1 cellular context compared by ENCODE assay signal in the genomic region with DNA sequence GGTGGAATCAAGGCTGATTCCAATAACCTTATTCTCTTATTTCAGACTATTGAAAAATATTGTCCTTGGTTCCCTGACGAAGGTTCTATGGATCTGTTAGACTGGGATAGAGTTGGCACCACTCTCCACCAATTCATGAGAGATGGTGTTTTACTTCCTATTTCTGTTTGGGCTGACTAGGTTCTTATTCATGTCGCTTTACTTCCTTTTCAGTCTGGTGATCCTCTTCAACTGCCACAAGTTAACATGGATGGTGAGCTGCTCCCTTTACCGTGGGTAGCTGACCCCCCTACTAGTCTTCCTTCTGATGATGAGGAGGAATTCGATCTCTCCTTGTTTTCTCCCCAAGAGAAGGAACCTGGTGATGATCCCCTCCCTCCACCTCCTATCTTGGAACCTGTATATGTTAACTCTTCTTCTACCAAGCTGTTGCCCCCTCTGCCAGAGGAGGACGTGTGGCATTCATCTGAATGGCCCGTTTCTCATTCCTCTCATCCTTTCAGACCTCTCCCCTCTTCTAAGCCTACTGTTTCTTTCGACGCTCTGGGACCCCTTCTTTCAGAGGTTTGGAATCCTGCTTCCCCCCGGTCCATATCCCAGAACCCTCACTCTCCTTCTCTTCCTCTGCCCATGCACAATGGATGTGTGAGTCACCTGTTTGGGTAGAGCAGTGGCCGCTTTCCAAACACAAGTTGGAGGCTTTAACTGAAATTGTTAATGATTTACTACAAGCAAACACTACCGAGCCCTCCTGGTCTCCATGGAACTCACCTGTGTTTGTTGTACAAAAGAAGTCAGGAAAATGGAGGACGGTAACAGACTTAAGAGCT.
TF ChIP-seq lines count a peak whose summit lies in the region.

No MANE protein-coding gene starts in this region.

TF ChIP-seq in liver, 16 proteins besides CTCF, POLR2A, EP300 and RAD21 (continued from another document):
- TF ChIP-seq, protein P1, sequence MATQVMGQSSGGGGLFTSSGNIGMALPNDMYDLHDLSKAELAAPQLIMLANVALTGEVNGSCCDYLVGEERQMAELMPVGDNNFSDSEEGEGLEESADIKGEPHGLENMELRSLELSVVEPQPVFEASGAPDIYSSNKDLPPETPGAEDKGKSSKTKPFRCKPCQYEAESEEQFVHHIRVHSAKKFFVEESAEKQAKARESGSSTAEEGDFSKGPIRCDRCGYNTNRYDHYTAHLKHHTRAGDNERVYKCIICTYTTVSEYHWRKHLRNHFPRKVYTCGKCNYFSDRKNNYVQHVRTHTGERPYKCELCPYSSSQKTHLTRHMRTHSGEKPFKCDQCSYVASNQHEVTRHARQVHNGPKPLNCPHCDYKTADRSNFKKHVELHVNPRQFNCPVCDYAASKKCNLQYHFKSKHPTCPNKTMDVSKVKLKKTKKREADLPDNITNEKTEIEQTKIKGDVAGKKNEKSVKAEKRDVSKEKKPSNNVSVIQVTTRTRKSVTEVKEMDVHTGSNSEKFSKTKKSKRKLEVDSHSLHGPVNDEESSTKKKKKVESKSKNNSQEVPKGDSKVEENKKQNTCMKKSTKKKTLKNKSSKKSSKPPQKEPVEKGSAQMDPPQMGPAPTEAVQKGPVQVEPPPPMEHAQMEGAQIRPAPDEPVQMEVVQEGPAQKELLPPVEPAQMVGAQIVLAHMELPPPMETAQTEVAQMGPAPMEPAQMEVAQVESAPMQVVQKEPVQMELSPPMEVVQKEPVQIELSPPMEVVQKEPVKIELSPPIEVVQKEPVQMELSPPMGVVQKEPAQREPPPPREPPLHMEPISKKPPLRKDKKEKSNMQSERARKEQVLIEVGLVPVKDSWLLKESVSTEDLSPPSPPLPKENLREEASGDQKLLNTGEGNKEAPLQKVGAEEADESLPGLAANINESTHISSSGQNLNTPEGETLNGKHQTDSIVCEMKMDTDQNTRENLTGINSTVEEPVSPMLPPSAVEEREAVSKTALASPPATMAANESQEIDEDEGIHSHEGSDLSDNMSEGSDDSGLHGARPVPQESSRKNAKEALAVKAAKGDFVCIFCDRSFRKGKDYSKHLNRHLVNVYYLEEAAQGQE (IDR thresholded peaks at IDR 0.05) = peak; percentile 58
- TF ChIP-seq NR2F2 (IDR thresholded peaks at IDR 0.05) (no peak), TAF1 (conservative IDR thresholded peaks at IDR 0.05) (peak; percentile 48), SP1 (IDR thresholded peaks at IDR 0.05) (peak; percentile 74), FOXA1 (IDR thresholded peaks at IDR 0.05) (no peak)
- TF ChIP-seq, protein P2, sequence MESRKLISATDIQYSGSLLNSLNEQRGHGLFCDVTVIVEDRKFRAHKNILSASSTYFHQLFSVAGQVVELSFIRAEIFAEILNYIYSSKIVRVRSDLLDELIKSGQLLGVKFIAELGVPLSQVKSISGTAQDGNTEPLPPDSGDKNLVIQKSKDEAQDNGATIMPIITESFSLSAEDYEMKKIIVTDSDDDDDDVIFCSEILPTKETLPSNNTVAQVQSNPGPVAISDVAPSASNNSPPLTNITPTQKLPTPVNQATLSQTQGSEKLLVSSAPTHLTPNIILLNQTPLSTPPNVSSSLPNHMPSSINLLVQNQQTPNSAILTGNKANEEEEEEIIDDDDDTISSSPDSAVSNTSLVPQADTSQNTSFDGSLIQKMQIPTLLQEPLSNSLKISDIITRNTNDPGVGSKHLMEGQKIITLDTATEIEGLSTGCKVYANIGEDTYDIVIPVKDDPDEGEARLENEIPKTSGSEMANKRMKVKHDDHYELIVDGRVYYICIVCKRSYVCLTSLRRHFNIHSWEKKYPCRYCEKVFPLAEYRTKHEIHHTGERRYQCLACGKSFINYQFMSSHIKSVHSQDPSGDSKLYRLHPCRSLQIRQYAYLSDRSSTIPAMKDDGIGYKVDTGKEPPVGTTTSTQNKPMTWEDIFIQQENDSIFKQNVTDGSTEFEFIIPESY (IDR thresholded peaks at IDR 0.05) = peak; percentile 46
- TF ChIP-seq, protein P3, sequence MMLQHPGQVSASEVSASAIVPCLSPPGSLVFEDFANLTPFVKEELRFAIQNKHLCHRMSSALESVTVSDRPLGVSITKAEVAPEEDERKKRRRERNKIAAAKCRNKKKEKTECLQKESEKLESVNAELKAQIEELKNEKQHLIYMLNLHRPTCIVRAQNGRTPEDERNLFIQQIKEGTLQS (IDR thresholded peaks at IDR 0.05) = peak; percentile 35
TF ChIP-seq in liver: peak in this region for 11.
